Comparison of ENCODE assay signal across 1 cellular context in the genomic region with DNA sequence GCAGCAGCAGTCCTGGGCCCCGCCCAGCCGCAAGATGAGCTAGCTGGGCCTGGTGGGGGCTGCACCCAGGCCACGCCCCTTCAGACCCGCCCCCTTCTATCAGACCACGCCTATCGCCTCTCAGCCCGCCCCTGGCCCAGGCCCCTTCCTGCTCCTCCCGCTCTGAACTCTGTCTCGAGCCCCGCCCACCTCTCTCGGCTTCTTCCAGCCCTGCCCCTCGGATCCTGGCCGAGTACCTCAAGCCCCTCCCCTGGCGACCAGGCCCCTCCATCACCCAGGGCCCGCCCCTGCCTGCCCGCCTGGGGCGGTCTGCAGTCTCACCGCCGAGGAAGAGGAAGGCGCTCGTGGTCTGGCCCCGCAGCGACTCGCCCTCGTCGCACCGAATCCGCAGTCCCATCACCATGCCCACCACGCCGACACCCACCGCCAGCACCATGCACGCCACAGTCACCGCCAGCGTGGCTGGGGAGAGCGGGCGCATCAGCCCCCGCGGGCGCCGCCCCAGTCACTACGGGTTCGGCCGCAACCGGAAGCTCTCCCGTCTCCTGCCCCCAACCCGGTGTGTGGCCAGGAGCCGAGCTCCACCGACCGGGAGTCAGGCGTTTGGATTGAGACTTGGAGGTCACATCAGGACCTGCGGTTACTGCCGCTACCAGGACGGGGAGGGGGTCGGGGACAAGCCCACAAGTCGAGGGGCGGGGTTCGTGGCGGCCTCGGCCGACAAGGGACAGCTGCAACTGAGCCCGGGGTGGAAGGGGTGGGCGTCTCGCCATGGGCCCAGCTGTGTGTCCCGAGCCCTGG.
TF ChIP-seq lines count a peak whose summit lies in the region.

No MANE protein-coding gene starts in this region.

TF ChIP-seq in HepG2, 621 proteins besides CTCF, POLR2A, EP300 and RAD21 (continued from another document and continues in another):
- no peak for TF ChIP-seq POGK (CRISPR knock-in tag; conservative IDR thresholded peaks at IDR 0.05)
- TF ChIP-seq PCBP1 (IDR thresholded peaks at IDR 0.05; ENCODE audit: borderline replicate concordance, low read depth, low read length) = no peak
- TF ChIP-seq NCOA2 (CRISPR knock-in tag; IDR thresholded peaks at IDR 0.05) = no peak
- TF ChIP-seq GFI1 (CRISPR knock-in tag; IDR thresholded peaks at IDR 0.05; ENCODE audit: borderline replicate concordance) = peak; percentile 48; the same call in 1 of the 2 replicates
- no peak; the same call in 1 of the 2 replicates for TF ChIP-seq KDM6A (CRISPR knock-in tag; IDR thresholded peaks at IDR 0.05; ENCODE audit: low read depth)
- no peak for TF ChIP-seq U2AF2 (IDR thresholded peaks at IDR 0.05; ENCODE audit: low read depth, low read length)
- no peak for TF ChIP-seq ZNF878 (CRISPR knock-in tag; IDR thresholded peaks at IDR 0.05)
- TF ChIP-seq, protein P1, sequence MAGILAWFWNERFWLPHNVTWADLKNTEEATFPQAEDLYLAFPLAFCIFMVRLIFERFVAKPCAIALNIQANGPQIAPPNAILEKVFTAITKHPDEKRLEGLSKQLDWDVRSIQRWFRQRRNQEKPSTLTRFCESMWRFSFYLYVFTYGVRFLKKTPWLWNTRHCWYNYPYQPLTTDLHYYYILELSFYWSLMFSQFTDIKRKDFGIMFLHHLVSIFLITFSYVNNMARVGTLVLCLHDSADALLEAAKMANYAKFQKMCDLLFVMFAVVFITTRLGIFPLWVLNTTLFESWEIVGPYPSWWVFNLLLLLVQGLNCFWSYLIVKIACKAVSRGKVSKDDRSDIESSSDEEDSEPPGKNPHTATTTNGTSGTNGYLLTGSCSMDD (CRISPR knock-in tag; IDR thresholded peaks at IDR 0.05) = no peak
- TF ChIP-seq ZSCAN9 (CRISPR knock-in tag; IDR thresholded peaks at IDR 0.05; ENCODE audit: borderline replicate concordance) = no peak
- TF ChIP-seq FOXK1 (CRISPR knock-in tag; IDR thresholded peaks at IDR 0.05; ENCODE audit: borderline replicate concordance, low read depth) = no peak
- TF ChIP-seq ZKSCAN5 (CRISPR knock-in tag; IDR thresholded peaks at IDR 0.05) = no peak
- TF ChIP-seq ZNF275 (CRISPR knock-in tag; IDR thresholded peaks at IDR 0.05; ENCODE audit: borderline replicate concordance) = 0 out of 2 replicates have a peak, but pooled peaks have one; percentile 20
- peak; percentile 78 for TF ChIP-seq XRCC5 (optimal IDR thresholded peaks at IDR 0.05; ENCODE audit: low read length)
- TF ChIP-seq FOXA3 (CRISPR knock-in tag; IDR thresholded peaks at IDR 0.05) = peak; percentile 22; the same call in 1 of the 2 replicates
- TF ChIP-seq KDM5A (IDR thresholded peaks at IDR 0.05; ENCODE audit: borderline replicate concordance, low read length) = no peak; the same call in 1 of the 2 replicates
- peak; percentile 67 to 84; a peak in 3 of 4 replicates for TF ChIP-seq HMGXB4 (CRISPR knock-in tag; IDR thresholded peaks at IDR 0.05; ENCODE audit: borderline replicate concordance in 1 of 2, low read depth in 1 of 2)
- TF ChIP-seq ZNF589 (CRISPR knock-in tag; conservative IDR thresholded peaks at IDR 0.05) = peak; percentile 96
- peak; percentile 94 for TF ChIP-seq SP4 (CRISPR knock-in tag; IDR thresholded peaks at IDR 0.05)
- no peak for TF ChIP-seq PAF1 (CRISPR knock-in tag; IDR thresholded peaks at IDR 0.05)
- TF ChIP-seq, protein P2, sequence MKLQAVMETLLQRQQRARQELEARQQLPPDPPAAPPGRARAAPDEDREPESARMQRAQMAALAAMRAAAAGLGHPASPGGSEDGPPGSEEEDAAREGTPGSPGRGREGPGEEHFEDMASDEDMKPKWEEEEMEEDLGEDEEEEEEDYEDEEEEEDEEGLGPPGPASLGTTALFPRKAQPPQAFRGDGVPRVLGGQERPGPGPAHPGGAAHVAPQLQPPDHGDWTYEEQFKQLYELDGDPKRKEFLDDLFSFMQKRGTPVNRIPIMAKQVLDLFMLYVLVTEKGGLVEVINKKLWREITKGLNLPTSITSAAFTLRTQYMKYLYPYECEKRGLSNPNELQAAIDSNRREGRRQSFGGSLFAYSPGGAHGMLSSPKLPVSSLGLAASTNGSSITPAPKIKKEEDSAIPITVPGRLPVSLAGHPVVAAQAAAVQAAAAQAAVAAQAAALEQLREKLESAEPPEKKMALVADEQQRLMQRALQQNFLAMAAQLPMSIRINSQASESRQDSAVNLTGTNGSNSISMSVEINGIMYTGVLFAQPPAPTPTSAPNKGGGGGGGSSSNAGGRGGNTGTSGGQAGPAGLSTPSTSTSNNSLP (IDR thresholded peaks at IDR 0.05; ENCODE audit: low read depth, low read length) = 0 out of 2 replicates have a peak, but pooled peaks have one; percentile 15
- TF ChIP-seq, protein P3, sequence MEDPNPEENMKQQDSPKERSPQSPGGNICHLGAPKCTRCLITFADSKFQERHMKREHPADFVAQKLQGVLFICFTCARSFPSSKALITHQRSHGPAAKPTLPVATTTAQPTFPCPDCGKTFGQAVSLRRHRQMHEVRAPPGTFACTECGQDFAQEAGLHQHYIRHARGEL (CRISPR knock-in tag; IDR thresholded peaks at IDR 0.05) = no peak
- TF ChIP-seq, protein P4, sequence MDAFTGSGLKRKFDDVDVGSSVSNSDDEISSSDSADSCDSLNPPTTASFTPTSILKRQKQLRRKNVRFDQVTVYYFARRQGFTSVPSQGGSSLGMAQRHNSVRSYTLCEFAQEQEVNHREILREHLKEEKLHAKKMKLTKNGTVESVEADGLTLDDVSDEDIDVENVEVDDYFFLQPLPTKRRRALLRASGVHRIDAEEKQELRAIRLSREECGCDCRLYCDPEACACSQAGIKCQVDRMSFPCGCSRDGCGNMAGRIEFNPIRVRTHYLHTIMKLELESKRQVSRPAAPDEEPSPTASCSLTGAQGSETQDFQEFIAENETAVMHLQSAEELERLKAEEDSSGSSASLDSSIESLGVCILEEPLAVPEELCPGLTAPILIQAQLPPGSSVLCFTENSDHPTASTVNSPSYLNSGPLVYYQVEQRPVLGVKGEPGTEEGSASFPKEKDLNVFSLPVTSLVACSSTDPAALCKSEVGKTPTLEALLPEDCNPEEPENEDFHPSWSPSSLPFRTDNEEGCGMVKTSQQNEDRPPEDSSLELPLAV (CRISPR knock-in tag; conservative IDR thresholded peaks at IDR 0.05; ENCODE audit: low read depth) = 0 out of 2 replicates have a peak, but pooled peaks have one; percentile 60
- 0 out of 2 replicates have a peak, but pooled peaks have one; percentile 7 for TF ChIP-seq ZMYM2 (CRISPR knock-in tag; IDR thresholded peaks at IDR 0.05)
- no peak; the same call in 1 of the 2 replicates for TF ChIP-seq ZNF235 (CRISPR knock-in tag; IDR thresholded peaks at IDR 0.05; ENCODE audit: borderline replicate concordance)
- TF ChIP-seq RARG (CRISPR knock-in tag; IDR thresholded peaks at IDR 0.05; ENCODE audit: low read depth) = no peak; the same call in 1 of the 2 replicates
- peak; percentile 68; the same call in 1 of the 2 replicates for TF ChIP-seq POGZ (CRISPR knock-in tag; IDR thresholded peaks at IDR 0.05)
- TF ChIP-seq NFKB2 (CRISPR knock-in tag; IDR thresholded peaks at IDR 0.05; ENCODE audit: borderline replicate concordance) = peak; percentile 33; the same call in 1 of the 2 replicates
- no peak for TF ChIP-seq ZNF672 (CRISPR knock-in tag; IDR thresholded peaks at IDR 0.05)
- TF ChIP-seq, protein P5, sequence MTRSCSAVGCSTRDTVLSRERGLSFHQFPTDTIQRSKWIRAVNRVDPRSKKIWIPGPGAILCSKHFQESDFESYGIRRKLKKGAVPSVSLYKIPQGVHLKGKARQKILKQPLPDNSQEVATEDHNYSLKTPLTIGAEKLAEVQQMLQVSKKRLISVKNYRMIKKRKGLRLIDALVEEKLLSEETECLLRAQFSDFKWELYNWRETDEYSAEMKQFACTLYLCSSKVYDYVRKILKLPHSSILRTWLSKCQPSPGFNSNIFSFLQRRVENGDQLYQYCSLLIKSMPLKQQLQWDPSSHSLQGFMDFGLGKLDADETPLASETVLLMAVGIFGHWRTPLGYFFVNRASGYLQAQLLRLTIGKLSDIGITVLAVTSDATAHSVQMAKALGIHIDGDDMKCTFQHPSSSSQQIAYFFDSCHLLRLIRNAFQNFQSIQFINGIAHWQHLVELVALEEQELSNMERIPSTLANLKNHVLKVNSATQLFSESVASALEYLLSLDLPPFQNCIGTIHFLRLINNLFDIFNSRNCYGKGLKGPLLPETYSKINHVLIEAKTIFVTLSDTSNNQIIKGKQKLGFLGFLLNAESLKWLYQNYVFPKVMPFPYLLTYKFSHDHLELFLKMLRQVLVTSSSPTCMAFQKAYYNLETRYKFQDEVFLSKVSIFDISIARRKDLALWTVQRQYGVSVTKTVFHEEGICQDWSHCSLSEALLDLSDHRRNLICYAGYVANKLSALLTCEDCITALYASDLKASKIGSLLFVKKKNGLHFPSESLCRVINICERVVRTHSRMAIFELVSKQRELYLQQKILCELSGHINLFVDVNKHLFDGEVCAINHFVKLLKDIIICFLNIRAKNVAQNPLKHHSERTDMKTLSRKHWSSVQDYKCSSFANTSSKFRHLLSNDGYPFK (CRISPR knock-in tag; IDR thresholded peaks at IDR 0.05; ENCODE audit: borderline replicate concordance) = peak; percentile 59; the same call in 1 of the 2 replicates
- TF ChIP-seq ZNF3 (CRISPR knock-in tag; IDR thresholded peaks at IDR 0.05) = no peak
- TF ChIP-seq ATF5 (CRISPR knock-in tag; IDR thresholded peaks at IDR 0.05; ENCODE audit: low read depth) = no peak
- no peak for TF ChIP-seq NAIF1 (CRISPR knock-in tag; IDR thresholded peaks at IDR 0.05; ENCODE audit: borderline replicate concordance)
- no peak for TF ChIP-seq KLF9 (CRISPR knock-in tag; IDR thresholded peaks at IDR 0.05; ENCODE audit: low read depth)
- no peak; the same call in 1 of the 2 replicates for TF ChIP-seq SIN3A (IDR thresholded peaks at IDR 0.05; ENCODE audit: borderline replicate concordance, low read depth, low read length)
- peak; percentile 39; the same call in 1 of the 2 replicates for TF ChIP-seq ZNF777 (CRISPR knock-in tag; IDR thresholded peaks at IDR 0.05)
- TF ChIP-seq SRSF1 (optimal IDR thresholded peaks at IDR 0.05; ENCODE audit: low read depth, low read length) = peak; percentile 69
- TF ChIP-seq, protein P6, sequence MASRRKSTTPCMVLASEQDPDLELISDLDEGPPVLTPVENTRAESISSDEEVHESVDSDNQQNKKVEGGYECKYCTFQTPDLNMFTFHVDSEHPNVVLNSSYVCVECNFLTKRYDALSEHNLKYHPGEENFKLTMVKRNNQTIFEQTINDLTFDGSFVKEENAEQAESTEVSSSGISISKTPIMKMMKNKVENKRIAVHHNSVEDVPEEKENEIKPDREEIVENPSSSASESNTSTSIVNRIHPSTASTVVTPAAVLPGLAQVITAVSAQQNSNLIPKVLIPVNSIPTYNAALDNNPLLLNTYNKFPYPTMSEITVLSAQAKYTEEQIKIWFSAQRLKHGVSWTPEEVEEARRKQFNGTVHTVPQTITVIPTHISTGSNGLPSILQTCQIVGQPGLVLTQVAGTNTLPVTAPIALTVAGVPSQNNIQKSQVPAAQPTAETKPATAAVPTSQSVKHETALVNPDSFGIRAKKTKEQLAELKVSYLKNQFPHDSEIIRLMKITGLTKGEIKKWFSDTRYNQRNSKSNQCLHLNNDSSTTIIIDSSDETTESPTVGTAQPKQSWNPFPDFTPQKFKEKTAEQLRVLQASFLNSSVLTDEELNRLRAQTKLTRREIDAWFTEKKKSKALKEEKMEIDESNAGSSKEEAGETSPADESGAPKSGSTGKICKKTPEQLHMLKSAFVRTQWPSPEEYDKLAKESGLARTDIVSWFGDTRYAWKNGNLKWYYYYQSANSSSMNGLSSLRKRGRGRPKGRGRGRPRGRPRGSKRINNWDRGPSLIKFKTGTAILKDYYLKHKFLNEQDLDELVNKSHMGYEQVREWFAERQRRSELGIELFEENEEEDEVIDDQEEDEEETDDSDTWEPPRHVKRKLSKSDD (CRISPR knock-in tag; IDR thresholded peaks at IDR 0.05; ENCODE audit: low read depth) = no peak; the same call in 1 of the 2 replicates
- peak; percentile 57 for TF ChIP-seq ZFP90 (CRISPR knock-in tag; IDR thresholded peaks at IDR 0.05; ENCODE audit: borderline replicate concordance)
